Comparison of ENCODE assay signal across 1 cellular context in the genomic region with DNA sequence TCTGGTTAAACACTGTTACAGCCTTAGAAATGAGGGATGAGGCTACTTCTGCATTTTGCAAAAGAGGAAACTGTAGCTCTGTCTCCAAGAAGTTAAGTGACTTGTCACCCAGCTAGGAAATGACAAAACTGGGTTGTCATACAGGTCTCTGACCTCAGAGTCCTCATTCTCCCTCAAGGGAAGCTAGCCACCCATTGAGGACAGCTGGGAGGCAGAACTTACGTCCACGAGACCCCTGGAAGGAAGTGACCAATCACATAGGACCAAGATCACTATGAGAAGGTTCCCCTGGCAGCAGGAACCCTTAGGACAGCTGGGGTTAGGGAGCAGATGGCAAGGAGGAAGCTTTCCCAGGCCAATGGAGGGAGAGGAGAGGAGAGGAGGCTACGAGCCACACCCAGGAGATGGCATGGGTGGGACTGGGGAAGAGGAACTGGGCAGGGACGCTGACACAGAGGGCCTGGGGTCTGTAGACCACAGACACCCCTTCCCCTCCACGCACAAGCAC.
TF ChIP-seq lines count a peak whose summit lies in the region.

No MANE protein-coding gene starts in this region.

TF ChIP-seq in K562, 482 proteins besides CTCF, POLR2A, EP300 and RAD21:
- TF ChIP-seq CREB1 (IDR thresholded peaks at IDR 0.05) (no peak), CREB1 (CRISPR knock-in tag; IDR thresholded peaks at IDR 0.05) (0 out of 2 replicates have a peak, but pooled peaks have one; percentile 30)
- TF ChIP-seq, protein P1, sequence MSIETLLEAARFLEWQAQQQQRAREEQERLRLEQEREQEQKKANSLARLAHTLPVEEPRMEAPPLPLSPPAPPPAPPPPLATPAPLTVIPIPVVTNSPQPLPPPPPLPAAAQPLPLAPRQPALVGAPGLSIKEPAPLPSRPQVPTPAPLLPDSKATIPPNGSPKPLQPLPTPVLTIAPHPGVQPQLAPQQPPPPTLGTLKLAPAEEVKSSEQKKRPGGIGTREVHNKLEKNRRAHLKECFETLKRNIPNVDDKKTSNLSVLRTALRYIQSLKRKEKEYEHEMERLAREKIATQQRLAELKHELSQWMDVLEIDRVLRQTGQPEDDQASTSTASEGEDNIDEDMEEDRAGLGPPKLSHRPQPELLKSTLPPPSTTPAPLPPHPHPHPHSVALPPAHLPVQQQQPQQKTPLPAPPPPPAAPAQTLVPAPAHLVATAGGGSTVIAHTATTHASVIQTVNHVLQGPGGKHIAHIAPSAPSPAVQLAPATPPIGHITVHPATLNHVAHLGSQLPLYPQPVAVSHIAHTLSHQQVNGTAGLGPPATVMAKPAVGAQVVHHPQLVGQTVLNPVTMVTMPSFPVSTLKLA (conservative IDR thresholded peaks at IDR 0.05): no peak
